1 cellular context compared by ENCODE assay signal in genomic region chr4:87006531-87007344, GRCh38.
TF ChIP-seq lines count a peak whose summit lies in the region.

No MANE protein-coding gene starts in this region.

TF ChIP-seq in HepG2, 621 proteins besides CTCF, POLR2A, EP300 and RAD21 (continued from another document and continues in another):
- no peak; the same call in 1 of the 2 replicates for TF ChIP-seq KIAA2018 (CRISPR knock-in tag; IDR thresholded peaks at IDR 0.05; ENCODE audit: borderline replicate concordance)
- TF ChIP-seq HIVEP1 (CRISPR knock-in tag; IDR thresholded peaks at IDR 0.05) = no peak; the same call in 1 of the 2 replicates
- peak; percentile 82; the same call in 1 of the 2 replicates for TF ChIP-seq ZNF337 (CRISPR knock-in tag; IDR thresholded peaks at IDR 0.05; ENCODE audit: borderline replicate concordance, low read depth)
- TF ChIP-seq ZNF747 (CRISPR knock-in tag; IDR thresholded peaks at IDR 0.05; ENCODE audit: borderline replicate concordance) = peak; percentile 51; the same call in 1 of the 2 replicates
- no peak for TF ChIP-seq RARG (CRISPR knock-in tag; IDR thresholded peaks at IDR 0.05; ENCODE audit: low read depth)
- TF ChIP-seq MXI1 (IDR thresholded peaks at IDR 0.05; ENCODE audit: borderline replicate concordance, low read depth, low read length) = peak; percentile 42; the same call in 1 of the 3 replicates
- TF ChIP-seq, protein P1, sequence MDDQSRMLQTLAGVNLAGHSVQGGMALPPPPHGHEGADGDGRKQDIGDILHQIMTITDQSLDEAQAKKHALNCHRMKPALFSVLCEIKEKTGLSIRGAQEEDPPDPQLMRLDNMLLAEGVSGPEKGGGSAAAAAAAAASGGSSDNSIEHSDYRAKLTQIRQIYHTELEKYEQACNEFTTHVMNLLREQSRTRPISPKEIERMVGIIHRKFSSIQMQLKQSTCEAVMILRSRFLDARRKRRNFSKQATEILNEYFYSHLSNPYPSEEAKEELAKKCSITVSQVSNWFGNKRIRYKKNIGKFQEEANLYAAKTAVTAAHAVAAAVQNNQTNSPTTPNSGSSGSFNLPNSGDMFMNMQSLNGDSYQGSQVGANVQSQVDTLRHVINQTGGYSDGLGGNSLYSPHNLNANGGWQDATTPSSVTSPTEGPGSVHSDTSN (CRISPR knock-in tag; IDR thresholded peaks at IDR 0.05; ENCODE audit: borderline replicate concordance) = 0 out of 2 replicates have a peak, but pooled peaks have one; percentile 11
- 0 out of 2 replicates have a peak, but pooled peaks have one; percentile 42 for TF ChIP-seq HNRNPUL1 (IDR thresholded peaks at IDR 0.05; ENCODE audit: low read depth, low read length)
- TF ChIP-seq ZNF318 (CRISPR knock-in tag; IDR thresholded peaks at IDR 0.05) = no peak; the same call in 1 of the 2 replicates
- TF ChIP-seq MAF1 (CRISPR knock-in tag; IDR thresholded peaks at IDR 0.05; ENCODE audit: borderline replicate concordance) = 0 out of 2 replicates have a peak, but pooled peaks have one; percentile 22
- no peak for TF ChIP-seq TEAD2 (CRISPR knock-in tag; IDR thresholded peaks at IDR 0.05)
- TF ChIP-seq ZFYVE20 (CRISPR knock-in tag; IDR thresholded peaks at IDR 0.05; ENCODE audit: borderline replicate concordance, low read depth) = 0 out of 2 replicates have a peak, but pooled peaks have one; percentile 40
- TF ChIP-seq BRF2 (CRISPR knock-in tag; IDR thresholded peaks at IDR 0.05) = peak; percentile 49
- no peak for TF ChIP-seq ATM (IDR thresholded peaks at IDR 0.05; ENCODE audit: borderline replicate concordance)
- TF ChIP-seq, protein P2, sequence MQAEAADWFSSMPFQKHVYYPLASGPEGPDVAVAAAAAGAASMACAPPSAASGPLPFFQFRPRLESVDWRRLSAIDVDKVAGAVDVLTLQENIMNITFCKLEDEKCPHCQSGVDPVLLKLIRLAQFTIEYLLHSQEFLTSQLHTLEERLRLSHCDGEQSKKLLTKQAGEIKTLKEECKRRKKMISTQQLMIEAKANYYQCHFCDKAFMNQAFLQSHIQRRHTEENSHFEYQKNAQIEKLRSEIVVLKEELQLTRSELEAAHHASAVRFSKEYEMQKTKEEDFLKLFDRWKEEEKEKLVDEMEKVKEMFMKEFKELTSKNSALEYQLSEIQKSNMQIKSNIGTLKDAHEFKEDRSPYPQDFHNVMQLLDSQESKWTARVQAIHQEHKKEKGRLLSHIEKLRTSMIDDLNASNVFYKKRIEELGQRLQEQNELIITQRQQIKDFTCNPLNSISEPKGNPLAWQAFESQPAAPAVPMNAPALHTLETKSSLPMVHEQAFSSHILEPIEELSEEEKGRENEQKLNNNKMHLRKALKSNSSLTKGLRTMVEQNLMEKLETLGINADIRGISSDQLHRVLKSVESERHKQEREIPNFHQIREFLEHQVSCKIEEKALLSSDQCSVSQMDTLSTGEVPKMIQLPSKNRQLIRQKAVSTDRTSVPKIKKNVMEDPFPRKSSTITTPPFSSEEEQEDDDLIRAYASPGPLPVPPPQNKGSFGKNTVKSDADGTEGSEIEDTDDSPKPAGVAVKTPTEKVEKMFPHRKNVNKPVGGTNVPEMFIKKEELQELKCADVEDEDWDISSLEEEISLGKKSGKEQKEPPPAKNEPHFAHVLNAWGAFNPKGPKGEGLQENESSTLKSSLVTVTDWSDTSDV (CRISPR knock-in tag; IDR thresholded peaks at IDR 0.05) = no peak
- TF ChIP-seq NR2F1 (CRISPR knock-in tag; IDR thresholded peaks at IDR 0.05) = peak in 1 of 2 experiments; percentile 17; a peak in 1 of 4 replicates
- no peak for TF ChIP-seq CEBPB (IDR thresholded peaks at IDR 0.05; ENCODE audit: borderline replicate concordance, low read depth, low read length)
- no peak; the same call in none of the 2 replicates for TF ChIP-seq ZSCAN12 (CRISPR knock-in tag; IDR thresholded peaks at IDR 0.05)
- TF ChIP-seq NFE2 (CRISPR knock-in tag; IDR thresholded peaks at IDR 0.05) = no peak
- TF ChIP-seq RORA (CRISPR knock-in tag; IDR thresholded peaks at IDR 0.05) = 0 out of 2 replicates have a peak, but pooled peaks have one; percentile 43
- TF ChIP-seq CEBPG (CRISPR knock-in tag; IDR thresholded peaks at IDR 0.05) = no peak
- peak; percentile 99 for TF ChIP-seq RBFOX2 (IDR thresholded peaks at IDR 0.05; ENCODE audit: low read depth, low read length)
- TF ChIP-seq ATF6 (CRISPR knock-in tag; conservative IDR thresholded peaks at IDR 0.05) = no peak
- TF ChIP-seq ZNF276 (CRISPR knock-in tag; IDR thresholded peaks at IDR 0.05; ENCODE audit: low read depth) = peak; percentile 21; the same call in 1 of the 2 replicates
- no peak for TF ChIP-seq TCF7L2 (IDR thresholded peaks at IDR 0.05; ENCODE audit: low read depth, low read length)
